ENCODE assay signal across 22 cellular contexts in genomic region chr20:44004306-44004915, GRCh38.
DNase-seq lines count a peak whose midpoint lies in the region; ATAC-seq, FAIRE-seq and TF ChIP-seq lines count a peak whose summit lies in the region.
"Had no signal": no experiment of that assay in that cellular context is flagged by ENCODE, and none has a peak within 500 bp of the region (broad histone marks: within the 10 kb centered on the region; RNA-seq: fewer than 3 reads in every experiment).

No MANE protein-coding gene starts in this region.

- H3K27me3 ChIP-seq in HepG2 (ENCODE audit: control insufficient read depth in 1 of 2, insufficient read depth in 2 of 2, low read length in 2 of 2) (peaks cover under 1 to 2% of the 10 kb centered on the region in 2 experiments; a peak in 2 of 5 replicates), right lobe of liver (no peaks in the 10 kb centered on the region), brain microvascular endothelial cell (replicated peaks) (no peaks in the 10 kb centered on the region), left ventricle myocardium inferior (ENCODE audit: low read depth) (no peaks in the 10 kb centered on the region)
- H3K27me3 ChIP-seq: BLaER1 treated with 17β-estradiol and CSF1 and Interleukin-3, amounts not matched to agents 10 nM and 100 nM had no signal

- H3K4me3 ChIP-seq in HepG2 (replicated peaks in 1 of 3; ENCODE audit: insufficient read depth in 1 of 3, low read depth in 2 of 3, low read length in 3 of 3) (no peak overlapping the region), right lobe of liver (no peak overlapping the region), brain microvascular endothelial cell (ENCODE audit: low read depth, low read length) (no peak overlapping the region), left ventricle myocardium inferior (no peak overlapping the region)
- H3K4me3 ChIP-seq: BLaER1 treated with 17β-estradiol and CSF1 and Interleukin-3, amounts not matched to agents 10 nM and 100 nM; SK-N-MC had no signal

- H3K4me1 ChIP-seq in HepG2 (ENCODE audit: insufficient read depth, low read length) (no peaks in the 10 kb centered on the region), right lobe of liver (no peaks in the 10 kb centered on the region), left ventricle myocardium inferior (peaks cover 4% of the 10 kb centered on the region)

- no peak for FAIRE-seq in HepG2 (lab: Jason Lieb, UNC)
- FAIRE-seq: D721Med, GM12892, GM18507, H54, RCC 7860 had no signal

- H3K9me3 Mint-ChIP-seq in stimulated activated naive CD8-positive, alpha-beta T cell treated with anti-CD3 and anti-CD28 coated beads, Interleukin-15, amount 100 ng/mL, for 72 hours = peaks cover 10 to 11% of the 10 kb centered on the region in 2 donors
- H3K9me3 Mint-ChIP-seq in MCF 10A (ENCODE audit: unreplicated experiment) = peaks cover 7% of the 10 kb centered on the region
- H3K9me3 Mint-ChIP-seq: CD8-positive, alpha-beta T cell; IgD-negative memory B cell had no signal

- no peak overlapping the region for H2AFZ ChIP-seq in HepG2 (ENCODE audit: low read length)

- peaks cover 15% of the 10 kb centered on the region for H3K4me1 Mint-ChIP-seq in stimulated activated naive CD8-positive, alpha-beta T cell treated with anti-CD3 and anti-CD28 coated beads, Interleukin-15, amount 100 ng/mL, for 72 hours
- H3K4me1 Mint-ChIP-seq in MCF 10A (ENCODE audit: insufficient read depth, unreplicated experiment) = no peaks in the 10 kb centered on the region

- H3K36me3 Mint-ChIP-seq in MCF 10A (ENCODE audit: insufficient read depth, unreplicated experiment) = no peaks in the 10 kb centered on the region
- H3K36me3 Mint-ChIP-seq: CD8-positive, alpha-beta T cell had no signal

- no peak overlapping the region for H3K4me2 ChIP-seq in HepG2 (ENCODE audit: low read depth, low read length)
- H3K4me2 ChIP-seq: BLaER1 treated with 17β-estradiol and CSF1 and Interleukin-3, amounts not matched to agents 10 nM and 100 nM had no signal

- H3K27ac ChIP-seq in HepG2 (ENCODE audit: extremely low read length, insufficient read depth, low read length) (no peak overlapping the region), right lobe of liver (no peak overlapping the region), brain microvascular endothelial cell (no peak overlapping the region), left ventricle myocardium inferior (replicated peaks) (no peak overlapping the region)
- H3K27ac ChIP-seq: BLaER1 treated with 17β-estradiol and CSF1 and Interleukin-3, amounts not matched to agents 10 nM and 100 nM; HL-60; SK-N-MC had no signal

- 3% methylated on average over 4 of the region's 4 CpGs for WGBS in HepG2 (ENCODE audit: low lambda C conversion rate)
- 78% methylated on average over 4 of the region's 4 CpGs for WGBS in right lobe of liver (ENCODE audit: insufficient coverage, low coverage, low lambda C conversion rate, missing lambda C conversion rate)

- no peak for TF ChIP-seq POLR2A in HepG2 (IDR thresholded peaks at IDR 0.05; ENCODE audit: insufficient read depth in 1 of 2, low read depth in 2 of 2, low read length in 2 of 2)
- TF ChIP-seq POLR2A in right lobe of liver (IDR thresholded peaks at IDR 0.05) = no peak

- in situ Hi-C loops in HepG2 (cut with HindIII; ENCODE audit: extremely low pct_ligation_motif_present, low pct_unique_long_range_greater_than_20kb) = no loop called here
- in situ Hi-C loops in brain microvascular endothelial cell (cut with HindIII; ENCODE audit: low pct_ligation_motif_present, low sequenced_read_pairs) = no loop called here

- BruUV-seq in HepG2 (replicated peaks; lab: Mats Ljungman, UMichigan) (no TSS peak), MCF 10A (replicated peaks; lab: Mats Ljungman, UMichigan) (no TSS peak)

- H3K9ac ChIP-seq in HepG2 (ENCODE audit: insufficient read depth, low read depth, low read length) = no peak overlapping the region
- H3K9ac ChIP-seq: BLaER1 treated with 17β-estradiol and CSF1 and Interleukin-3, amounts not matched to agents 10 nM and 100 nM had no signal

- TF ChIP-seq CTCF in HepG2 (CRISPR knock-in tag; IDR thresholded peaks at IDR 0.05) (no peak), right lobe of liver (IDR thresholded peaks at IDR 0.05) (no peak), brain microvascular endothelial cell (IDR thresholded peaks at IDR 0.05; ENCODE audit: low read depth, low read length, missing control alignments) (peak; percentile 1), left ventricle myocardium inferior (IDR thresholded peaks at IDR 0.05; ENCODE audit: borderline replicate concordance) (no peak), MCF 10A (IDR thresholded peaks at IDR 0.05; ENCODE audit: unreplicated experiment) (no peak)

- no peak for TF ChIP-seq RAD21 in HepG2 (CRISPR knock-in tag; IDR thresholded peaks at IDR 0.05)

- peaks cover 60% of the 10 kb centered on the region for H3K27me3 Mint-ChIP-seq in stimulated activated naive CD8-positive, alpha-beta T cell treated with anti-CD3 and anti-CD28 coated beads, Interleukin-15, amount 100 ng/mL, for 72 hours
- H3K27me3 Mint-ChIP-seq in MCF 10A (ENCODE audit: insufficient read depth, unreplicated experiment) = no peaks in the 10 kb centered on the region

- CTCF ChIA-PET in HepG2 (lab: Yijun Ruan, JAX; ENCODE audit: low intra/inter-chr PET ratio, low total read pairs) (no interaction called here), MCF 10A (lab: Yijun Ruan, JAX) (no interaction called here)

- POLR2A ChIA-PET in HepG2 (lab: Yijun Ruan, JAX) = no interaction called here
- POLR2A ChIA-PET in MCF 10A (lab: Yijun Ruan, JAX) = no interaction called here

- H3K36me3 ChIP-seq in HepG2 (replicated peaks in 1 of 2; ENCODE audit: control insufficient read depth in 1 of 2, insufficient read depth in 2 of 2, low read length in 2 of 2) = no peaks in the 10 kb centered on the region
- no peaks in the 10 kb centered on the region for H3K36me3 ChIP-seq in right lobe of liver
- no peaks in the 10 kb centered on the region for H3K36me3 ChIP-seq in brain microvascular endothelial cell (replicated peaks)
- H3K36me3 ChIP-seq in left ventricle myocardium inferior = no peaks in the 10 kb centered on the region
- H3K36me3 ChIP-seq: BLaER1 treated with 17β-estradiol and CSF1 and Interleukin-3, amounts not matched to agents 10 nM and 100 nM had no signal

- H4K20me1 ChIP-seq in HepG2 (ENCODE audit: insufficient read depth, low read length) = no peaks in the 10 kb centered on the region
- H4K20me1 ChIP-seq: BLaER1 treated with 17β-estradiol and CSF1 and Interleukin-3, amounts not matched to agents 10 nM and 100 nM had no signal

- ATAC-seq in HepG2 (peak; percentile 55; the same call in 2 of the 3 replicates), right lobe of liver (no peak)
- ATAC-seq in stimulated activated naive CD8-positive, alpha-beta T cell treated with anti-CD3 and anti-CD28 coated beads, Interleukin-15, amount 100 ng/mL, for 72 hours = no peak
- ATAC-seq: CD8-positive, alpha-beta T cell had no signal

- no peaks in the 10 kb centered on the region for H3K79me2 ChIP-seq in HepG2 (ENCODE audit: insufficient read depth, low read length)

- intact Hi-C loops in HepG2 (cut with micrococcal nuclease; ENCODE audit: unreplicated experiment) (no loop called here), right lobe of liver (cut with DNase I) (no loop called here), left ventricle myocardium inferior (cut with micrococcal nuclease) (no loop called here), MCF 10A (cut with micrococcal nuclease) (no loop called here)

- DNase-seq in HepG2 (ENCODE audit: low spot score) (no peak), right lobe of liver (no peak), brain microvascular endothelial cell (no peak), left ventricle myocardium inferior (peak; percentile 30), MCF 10A (ENCODE audit: unreplicated experiment) (no peak)
- DNase-seq in activated effector memory CD4-positive, alpha-beta T cell treated with Interleukin-2 at 50 U/mL for 16 hours = no peak
- DNase-seq in stimulated activated naive CD8-positive, alpha-beta T cell treated with anti-CD3 and anti-CD28 coated beads, Interleukin-15, amount 100 ng/mL, for 72 hours = no peak
- DNase-seq: CD8-positive, alpha-beta T cell; Kasumi-1; NCI-H1092 treated with DMSO at 0.1 percent for 48 hours; NCI-H2081; NCI-H2171 treated with DMSO at 0.1 percent for 48 hours; SHP77 had no signal

- H3K4me3 Mint-ChIP-seq in stimulated activated naive CD8-positive, alpha-beta T cell treated with anti-CD3 and anti-CD28 coated beads, Interleukin-15, amount 100 ng/mL, for 72 hours = no peak overlapping the region
- no peak overlapping the region for H3K4me3 Mint-ChIP-seq in MCF 10A (ENCODE audit: unreplicated experiment)
- H3K4me3 Mint-ChIP-seq: CD8-positive, alpha-beta T cell; IgD-negative memory B cell had no signal

- TF ChIP-seq EP300 in HepG2 (IDR thresholded peaks at IDR 0.05; ENCODE audit: low read depth in 2 of 2, low read length in 2 of 2) (no peak), HepG2 (CRISPR knock-in tag; IDR thresholded peaks at IDR 0.05; ENCODE audit: borderline replicate concordance) (no peak)

- no peak overlapping the region for H3K27ac Mint-ChIP-seq in stimulated activated naive CD8-positive, alpha-beta T cell treated with anti-CD3 and anti-CD28 coated beads, Interleukin-15, amount 100 ng/mL, for 72 hours
- no peak overlapping the region for H3K27ac Mint-ChIP-seq in MCF 10A (ENCODE audit: low read depth, unreplicated experiment)
- H3K27ac Mint-ChIP-seq: CD8-positive, alpha-beta T cell; IgD-negative memory B cell had no signal

- H3K9me3 ChIP-seq in HepG2 (ENCODE audit: low read length) = no peaks in the 10 kb centered on the region
- H3K9me3 ChIP-seq in right lobe of liver = no peaks in the 10 kb centered on the region
- H3K9me3 ChIP-seq in left ventricle myocardium inferior (replicated peaks) = no peaks in the 10 kb centered on the region
- H3K9me3 ChIP-seq: BLaER1 treated with 17β-estradiol and CSF1 and Interleukin-3, amounts not matched to agents 10 nM and 100 nM had no signal

TF ChIP-seq in HepG2, 621 proteins besides CTCF, POLR2A, EP300 and RAD21 (continues in another document):
- no peak for TF ChIP-seq FOSL2 (CRISPR knock-in tag; IDR thresholded peaks at IDR 0.05)
- no peak for TF ChIP-seq ASH2L (IDR thresholded peaks at IDR 0.05; ENCODE audit: insufficient read length, low read depth, low read length)
- TF ChIP-seq TEAD2 (CRISPR knock-in tag; IDR thresholded peaks at IDR 0.05) = no peak
- TF ChIP-seq HOMEZ (CRISPR knock-in tag; IDR thresholded peaks at IDR 0.05; ENCODE audit: low read depth) = no peak
- TF ChIP-seq JARID2 (CRISPR knock-in tag; IDR thresholded peaks at IDR 0.05; ENCODE audit: insufficient replicate concordance) = no peak
- no peak for TF ChIP-seq SSRP1 (CRISPR knock-in tag; IDR thresholded peaks at IDR 0.05)
